Comparison of ENCODE assay signal across 23 cellular contexts in genomic region chr2:128772671-128773070, GRCh38.
"Had no signal": no experiment of that assay in that cellular context is flagged by ENCODE, and none has a peak within 500 bp of the region (broad histone marks: within the 10 kb centered on the region; RNA-seq: fewer than 3 reads in every experiment).

No MANE protein-coding gene starts in this region.

- H3K27me3 ChIP-seq: gastrocnemius medialis, neural progenitor cell, thyroid gland, upper lobe of left lung had no signal

- H2AFZ ChIP-seq: neural progenitor cell had no signal

- H3K9ac ChIP-seq: neural progenitor cell had no signal

- H3K4me3 ChIP-seq: gastrocnemius medialis, neural progenitor cell, smooth muscle cell, stomach, thyroid gland, upper lobe of left lung had no signal

- H3K4me1 ChIP-seq: neural progenitor cell, stomach, thyroid gland, upper lobe of left lung had no signal

- H3K4me2 ChIP-seq: neural progenitor cell, smooth muscle cell had no signal

- ATAC-seq: activated naive CD4-positive, alpha-beta T cell treated with anti-CD3 and anti-CD28 coated beads, Interleukin-2, amount 50 U/mL, for 72 hours; activated T-cell treated with anti-CD3 and anti-CD28 coated beads, Interleukin-2, amount 50 U/mL, for 4 hours; activated T-helper 17 cell treated with anti-CD3 and anti-CD28 coated beads, Interleukin-2, amount 50 U/mL, for 72 hours; gastrocnemius medialis; left cardiac atrium; natural killer cell; stimulated activated naive B cell treated with anti-CD40 and anti-IgM and Interleukin-4, amounts not matched to agents 10 μg/mL and 1 μg/mL and 100 μg/mL, for 72 hours; T-helper 17 cell had no signal

- H3K36me3 ChIP-seq: gastrocnemius medialis, neural progenitor cell, stomach, thyroid gland, upper lobe of left lung had no signal

- H3K9me3 ChIP-seq: gastrocnemius medialis, stomach, thyroid gland, upper lobe of left lung had no signal

- H3K27ac ChIP-seq: gastrocnemius medialis, neural progenitor cell, stomach, thyroid gland, upper lobe of left lung had no signal

- DNase-seq: activated CD4-positive, alpha-beta memory T cell treated with anti-CD3 and anti-CD28 coated beads for 36 hours; activated CD4-positive, alpha-beta T cell treated with anti-CD3 and anti-CD28 coated beads, Interleukin-2, amount 10 ng/mL, durations not matched to agents 24 days and 14 days; activated CD4-positive, CD25-positive, alpha-beta regulatory T cell treated with anti-CD3 and anti-CD28 coated beads, Interleukin-2, amount 50 U/mL, for 72 hours; activated gamma-delta T cell treated with Interleukin-2 at 50 U/mL for 16 hours; activated T-cell treated with anti-CD3 and anti-CD28 coated beads, Interleukin-2, amount 50 U/mL, for 4 hours; effector memory CD4-positive, alpha-beta T cell; gastrocnemius medialis; glutamatergic neuron; hippocampal formation; left cardiac atrium; natural killer cell; stimulated activated CD4-positive, alpha-beta T cell treated with anti-CD3 and anti-CD28 coated beads, Interleukin-15, amount 100 ng/mL, for 24 hours; stimulated activated CD4-positive, alpha-beta T cell treated with anti-CD3 and anti-CD28 coated beads, Interleukin-2, amount 100 ng/mL, for 24 hours; stimulated activated naive B cell treated with anti-CD40 and anti-IgM and Interleukin-4, amounts not matched to agents 10 μg/mL and 1 μg/mL and 100 μg/mL, for 72 hours; stomach; T-helper 17 cell; T1000; thyroid gland had no signal
